ENCODE assay signal across 1 cellular context in the genomic region with DNA sequence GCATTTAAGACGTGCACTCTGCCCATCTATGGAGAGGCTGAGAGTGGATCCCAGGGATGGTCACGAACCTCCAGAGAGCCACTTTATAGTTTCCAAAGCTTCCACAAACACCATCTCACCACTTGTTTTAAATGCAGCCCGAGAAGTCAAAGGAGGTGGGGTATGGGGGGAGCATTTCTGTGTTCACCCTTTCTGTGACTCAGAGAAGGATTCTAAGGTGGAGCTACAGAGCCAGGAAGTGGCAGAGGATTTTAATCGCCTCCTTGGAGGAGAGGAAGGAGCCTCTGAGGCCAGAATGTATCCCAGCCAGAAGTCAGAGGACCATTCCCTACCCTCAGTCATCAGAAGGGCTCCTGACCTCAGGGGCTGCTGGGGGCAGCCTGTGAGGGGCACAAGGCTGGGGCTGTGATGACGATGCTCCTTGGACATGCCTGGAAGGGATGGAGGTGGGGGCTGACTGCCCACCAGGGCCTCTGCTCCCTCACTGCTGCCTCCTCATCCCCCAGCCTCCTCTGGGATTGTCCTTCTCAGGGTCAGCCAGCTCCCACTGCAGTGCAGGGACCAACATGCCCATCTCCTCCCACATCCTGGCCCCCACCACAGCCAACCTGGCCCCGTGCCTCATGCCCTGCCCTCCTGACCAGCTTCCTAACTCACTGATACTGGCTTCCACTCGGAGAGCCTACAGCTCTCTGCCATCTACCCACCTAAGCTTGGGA.
TF ChIP-seq lines count a peak whose summit lies in the region.

No MANE protein-coding gene starts in this region.

TF ChIP-seq in K562, 482 proteins besides CTCF, POLR2A, EP300 and RAD21:
- TF ChIP-seq POLR2B (IDR thresholded peaks at IDR 0.05; ENCODE audit: low read depth, partially characterized antibody) (peak; percentile 26), POLR2G (IDR thresholded peaks at IDR 0.05; ENCODE audit: low read depth, low read length) (peak; percentile 58)
- TF ChIP-seq, protein P1, sequence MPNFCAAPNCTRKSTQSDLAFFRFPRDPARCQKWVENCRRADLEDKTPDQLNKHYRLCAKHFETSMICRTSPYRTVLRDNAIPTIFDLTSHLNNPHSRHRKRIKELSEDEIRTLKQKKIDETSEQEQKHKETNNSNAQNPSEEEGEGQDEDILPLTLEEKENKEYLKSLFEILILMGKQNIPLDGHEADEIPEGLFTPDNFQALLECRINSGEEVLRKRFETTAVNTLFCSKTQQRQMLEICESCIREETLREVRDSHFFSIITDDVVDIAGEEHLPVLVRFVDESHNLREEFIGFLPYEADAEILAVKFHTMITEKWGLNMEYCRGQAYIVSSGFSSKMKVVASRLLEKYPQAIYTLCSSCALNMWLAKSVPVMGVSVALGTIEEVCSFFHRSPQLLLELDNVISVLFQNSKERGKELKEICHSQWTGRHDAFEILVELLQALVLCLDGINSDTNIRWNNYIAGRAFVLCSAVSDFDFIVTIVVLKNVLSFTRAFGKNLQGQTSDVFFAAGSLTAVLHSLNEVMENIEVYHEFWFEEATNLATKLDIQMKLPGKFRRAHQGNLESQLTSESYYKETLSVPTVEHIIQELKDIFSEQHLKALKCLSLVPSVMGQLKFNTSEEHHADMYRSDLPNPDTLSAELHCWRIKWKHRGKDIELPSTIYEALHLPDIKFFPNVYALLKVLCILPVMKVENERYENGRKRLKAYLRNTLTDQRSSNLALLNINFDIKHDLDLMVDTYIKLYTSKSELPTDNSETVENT (CRISPR knock-in tag; IDR thresholded peaks at IDR 0.05), result 0 out of 2 replicates have a peak, but pooled peaks have one; percentile 12
- TF ChIP-seq, protein P2, sequence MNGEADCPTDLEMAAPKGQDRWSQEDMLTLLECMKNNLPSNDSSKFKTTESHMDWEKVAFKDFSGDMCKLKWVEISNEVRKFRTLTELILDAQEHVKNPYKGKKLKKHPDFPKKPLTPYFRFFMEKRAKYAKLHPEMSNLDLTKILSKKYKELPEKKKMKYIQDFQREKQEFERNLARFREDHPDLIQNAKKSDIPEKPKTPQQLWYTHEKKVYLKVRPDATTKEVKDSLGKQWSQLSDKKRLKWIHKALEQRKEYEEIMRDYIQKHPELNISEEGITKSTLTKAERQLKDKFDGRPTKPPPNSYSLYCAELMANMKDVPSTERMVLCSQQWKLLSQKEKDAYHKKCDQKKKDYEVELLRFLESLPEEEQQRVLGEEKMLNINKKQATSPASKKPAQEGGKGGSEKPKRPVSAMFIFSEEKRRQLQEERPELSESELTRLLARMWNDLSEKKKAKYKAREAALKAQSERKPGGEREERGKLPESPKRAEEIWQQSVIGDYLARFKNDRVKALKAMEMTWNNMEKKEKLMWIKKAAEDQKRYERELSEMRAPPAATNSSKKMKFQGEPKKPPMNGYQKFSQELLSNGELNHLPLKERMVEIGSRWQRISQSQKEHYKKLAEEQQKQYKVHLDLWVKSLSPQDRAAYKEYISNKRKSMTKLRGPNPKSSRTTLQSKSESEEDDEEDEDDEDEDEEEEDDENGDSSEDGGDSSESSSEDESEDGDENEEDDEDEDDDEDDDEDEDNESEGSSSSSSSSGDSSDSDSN (IDR thresholded peaks at IDR 0.05; ENCODE audit: borderline replicate concordance in 1 of 2, low read depth in 2 of 2, low read length in 2 of 2), result no peak
